In the genomic region with DNA sequence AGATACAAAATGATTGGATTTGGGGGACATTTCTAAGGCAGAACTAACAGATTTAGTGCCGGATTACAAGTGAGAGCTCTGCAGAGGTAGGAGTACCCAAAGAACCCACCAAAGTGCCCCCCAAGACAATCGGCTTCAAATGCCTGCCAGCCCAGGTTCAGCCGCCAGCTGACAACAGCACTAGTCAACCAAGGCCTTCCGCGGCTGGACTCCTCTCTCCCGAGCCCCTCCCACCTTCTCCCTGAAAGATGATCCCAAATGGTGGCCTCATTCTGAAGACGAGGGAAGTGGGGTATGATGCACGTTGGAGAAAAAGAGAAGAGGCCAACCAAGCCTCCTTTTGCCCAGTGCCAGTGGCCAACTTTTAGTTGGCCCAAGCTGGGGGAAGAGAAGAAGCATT, we compare ENCODE assay signal across 16 cellular contexts.
"Had no signal": no experiment of that assay in that cellular context is flagged by ENCODE, and none has a peak within 500 bp of the region (broad histone marks: within the 10 kb centered on the region; RNA-seq: fewer than 3 reads in every experiment).

No MANE protein-coding gene starts in this region.

- H3K4me1 ChIP-seq: gastroesophageal sphincter, left ventricle myocardium inferior, right lobe of liver, suprapubic skin had no signal

- H3K9me3 ChIP-seq: gastroesophageal sphincter, left ventricle myocardium inferior, right lobe of liver, SK-N-SH, suprapubic skin had no signal

- H3K4me2 ChIP-seq: SK-N-SH, smooth muscle cell had no signal

- ATAC-seq: activated CD8-positive, alpha-beta T cell treated with anti-CD3 and anti-CD28 coated beads for 36 hours; gastroesophageal sphincter; natural killer cell; right lobe of liver had no signal

- H3K4me3 Mint-ChIP-seq: activated CD8-positive, alpha-beta T cell treated with anti-CD3 and anti-CD28 coated beads for 36 hours; activated T-helper 1 cell treated with anti-CD3 and anti-CD28 coated beads, Interleukin-12 subunit alpha, Interleukin-12 subunit beta, Interleukin-2, Interleukin-4 antibody, amounts not matched to agents 30 ng/mL and 10 ng/mL and 1 ng/mL, durations not matched to agents 14 hours and 24 hours and 36 hours; natural killer cell; stimulated activated naive CD8-positive, alpha-beta T cell treated with anti-CD3 and anti-CD28 coated beads, Interleukin-15, Interleukin-2, amounts not matched to agents 100 ng/mL and 50 ng/mL, for 24 hours had no signal

- H3K4me3 ChIP-seq: gastroesophageal sphincter, left ventricle myocardium inferior, right lobe of liver, smooth muscle cell, suprapubic skin had no signal

- H3K27me3 Mint-ChIP-seq: activated CD8-positive, alpha-beta T cell treated with anti-CD3 and anti-CD28 coated beads for 36 hours; stimulated activated naive CD8-positive, alpha-beta T cell treated with anti-CD3 and anti-CD28 coated beads, Interleukin-15, Interleukin-2, amounts not matched to agents 100 ng/mL and 50 ng/mL, for 24 hours had no signal

- H3K27ac Mint-ChIP-seq: activated CD8-positive, alpha-beta T cell treated with anti-CD3 and anti-CD28 coated beads for 36 hours; activated T-helper 1 cell treated with anti-CD3 and anti-CD28 coated beads, Interleukin-12 subunit alpha, Interleukin-12 subunit beta, Interleukin-2, Interleukin-4 antibody, amounts not matched to agents 30 ng/mL and 10 ng/mL and 1 ng/mL, durations not matched to agents 14 hours and 24 hours and 36 hours; natural killer cell; stimulated activated naive CD8-positive, alpha-beta T cell treated with anti-CD3 and anti-CD28 coated beads, Interleukin-15, Interleukin-2, amounts not matched to agents 100 ng/mL and 50 ng/mL, for 24 hours had no signal

- H3K9ac ChIP-seq: SK-N-SH had no signal

- H3K4me1 Mint-ChIP-seq: natural killer cell had no signal

- H3K27ac ChIP-seq: gastroesophageal sphincter, left ventricle myocardium inferior, right lobe of liver, suprapubic skin had no signal

- DNase-seq: activated CD4-positive, alpha-beta T cell treated with anti-CD3 and anti-CD28 coated beads for 4 hours; activated CD8-positive, alpha-beta memory T cell treated with anti-CD3 and anti-CD28 coated beads, Interleukin-2, amount 50 U/mL, for 4 hours; erythroblast; kidney; left ventricle myocardium inferior; natural killer cell; right lobe of liver; SK-N-SH; T-helper 1 cell; trophoblast cell had no signal

- H3K27me3 ChIP-seq: gastroesophageal sphincter, right lobe of liver, suprapubic skin had no signal

- H3K36me3 ChIP-seq: gastroesophageal sphincter, left ventricle myocardium inferior, right lobe of liver, suprapubic skin had no signal

- H3K36me3 Mint-ChIP-seq: natural killer cell had no signal

- H3K9me3 Mint-ChIP-seq: activated T-helper 1 cell treated with anti-CD3 and anti-CD28 coated beads, Interleukin-12 subunit alpha, Interleukin-12 subunit beta, Interleukin-2, Interleukin-4 antibody, amounts not matched to agents 30 ng/mL and 10 ng/mL and 1 ng/mL, durations not matched to agents 14 hours and 24 hours and 36 hours had no signal
